Comparison of ENCODE assay signal across 8 cellular contexts in the genomic region with DNA sequence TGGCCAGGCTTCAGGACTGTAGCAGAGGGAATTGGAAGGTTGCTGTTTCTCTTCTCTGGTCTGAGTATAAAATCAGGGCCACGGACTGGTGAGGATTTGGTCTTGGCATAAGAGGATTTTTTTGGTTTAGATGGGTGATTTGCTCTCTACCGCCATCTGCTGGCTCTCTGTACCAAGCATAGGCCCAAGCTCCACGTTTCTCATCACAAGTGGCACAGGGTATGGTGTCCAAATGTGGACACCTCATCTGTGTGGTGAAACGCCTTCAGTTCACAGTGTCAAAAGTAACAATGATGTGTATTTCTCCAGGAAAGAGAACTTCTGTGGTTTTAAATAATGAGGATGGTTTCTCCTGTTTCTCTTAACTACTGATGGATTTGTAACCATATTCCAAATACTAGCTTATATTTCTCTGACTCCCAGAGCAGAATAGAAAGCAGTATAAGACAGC.
DNase-seq lines count a peak whose midpoint lies in the region; ATAC-seq and TF ChIP-seq lines count a peak whose summit lies in the region.

No MANE protein-coding gene starts in this region.

- intact Hi-C loops in lower lobe of right lung (cut with DNase I) = no loop called here

- no peaks in the 10 kb centered on the region for H3K36me3 Mint-ChIP-seq in activated CD4-positive, alpha-beta T cell treated with anti-CD3 and anti-CD28 coated beads, Interleukin-2, amount 10 ng/mL, durations not matched to agents 7 days and 5 days (ENCODE audit: low read depth)

- no peaks in the 10 kb centered on the region for H3K4me1 Mint-ChIP-seq in activated CD4-positive, alpha-beta T cell treated with anti-CD3 and anti-CD28 coated beads, Interleukin-2, amount 10 ng/mL, durations not matched to agents 7 days and 5 days

- H3K4me1 ChIP-seq in lower lobe of right lung = no peaks in the 10 kb centered on the region

- peak; percentile 62 for DNase-seq in NCI-H345 (lab: John Stamatoyannopoulos, UW)
- peak; percentile 62 for DNase-seq in activated CD4-positive, alpha-beta T cell treated with anti-CD3 and anti-CD28 coated beads, Interleukin-2, amount 10 ng/mL, durations not matched to agents 7 days and 5 days
- no peak for DNase-seq in coronary artery (ENCODE audit: low spot score)
- DNase-seq in lower lobe of right lung = peak; percentile 48
- peak; percentile 51 for DNase-seq in stimulated activated CD8-positive, alpha-beta memory T cell treated with anti-CD3 and anti-CD28 coated beads, Interleukin-15, amount 100 ng/mL, for 1 hour (ENCODE audit: low read depth)

- H3K4me3 Mint-ChIP-seq in activated CD4-positive, alpha-beta T cell treated with anti-CD3 and anti-CD28 coated beads, Interleukin-2, amount 10 ng/mL, durations not matched to agents 7 days and 5 days = no peak overlapping the region

- POLR2A ChIA-PET in activated CD4-positive, alpha-beta T cell treated with anti-CD3 and anti-CD28 coated beads, Interleukin-2, amount 10 ng/mL, durations not matched to agents 7 days and 5 days (lab: Charles Lee) = no interaction called here

- CTCF ChIA-PET in activated CD4-positive, alpha-beta T cell treated with anti-CD3 and anti-CD28 coated beads, Interleukin-2, amount 10 ng/mL, durations not matched to agents 7 days and 5 days (lab: Charles Lee) = interaction anchor here (0.8 to 1.5 kb wide), 8 partner anchors 13 to 731 kb away, joined by 3 to 5 read pairs (median 3); a partner anchor contains a TSS

- peak; percentile 95 for TF ChIP-seq CTCF in 22Rv1 (IDR thresholded peaks at IDR 0.05)
- TF ChIP-seq CTCF in GM12872 (IDR thresholded peaks at IDR 0.05; ENCODE audit: insufficient read depth, low read depth, low read length) = peak; percentile 93
- peak; percentile 80 for TF ChIP-seq CTCF in coronary artery (IDR thresholded peaks at IDR 0.05)
- TF ChIP-seq CTCF in lower lobe of right lung (IDR thresholded peaks at IDR 0.05) = peak; percentile 92

- H3K36me3 ChIP-seq in lower lobe of right lung = no peaks in the 10 kb centered on the region

- no peaks in the 10 kb centered on the region for H3K9me3 Mint-ChIP-seq in activated CD4-positive, alpha-beta T cell treated with anti-CD3 and anti-CD28 coated beads, Interleukin-2, amount 10 ng/mL, durations not matched to agents 7 days and 5 days

- no peaks in the 10 kb centered on the region for H3K9me3 ChIP-seq in lower lobe of right lung

- ATAC-seq in HG03060 (IDR thresholded peaks at IDR 0.05; ENCODE audit: low read depth, unreplicated experiment) (peak; percentile 69), lower lobe of right lung (peak; percentile 89)

- no peak overlapping the region for H3K27ac ChIP-seq in 22Rv1
- H3K27ac ChIP-seq in coronary artery = no peak overlapping the region
- no peak overlapping the region for H3K27ac ChIP-seq in lower lobe of right lung

- H3K27me3 ChIP-seq in lower lobe of right lung (ENCODE audit: low read depth) = no peaks in the 10 kb centered on the region

- H3K4me3 ChIP-seq in coronary artery = no peak overlapping the region
- no peak overlapping the region for H3K4me3 ChIP-seq in lower lobe of right lung

- H3K27me3 Mint-ChIP-seq in activated CD4-positive, alpha-beta T cell treated with anti-CD3 and anti-CD28 coated beads, Interleukin-2, amount 10 ng/mL, durations not matched to agents 7 days and 5 days = no peaks in the 10 kb centered on the region

- no peak overlapping the region for H3K27ac Mint-ChIP-seq in activated CD4-positive, alpha-beta T cell treated with anti-CD3 and anti-CD28 coated beads, Interleukin-2, amount 10 ng/mL, durations not matched to agents 7 days and 5 days
